27 cellular contexts compared by ENCODE assay signal in the genomic region with DNA sequence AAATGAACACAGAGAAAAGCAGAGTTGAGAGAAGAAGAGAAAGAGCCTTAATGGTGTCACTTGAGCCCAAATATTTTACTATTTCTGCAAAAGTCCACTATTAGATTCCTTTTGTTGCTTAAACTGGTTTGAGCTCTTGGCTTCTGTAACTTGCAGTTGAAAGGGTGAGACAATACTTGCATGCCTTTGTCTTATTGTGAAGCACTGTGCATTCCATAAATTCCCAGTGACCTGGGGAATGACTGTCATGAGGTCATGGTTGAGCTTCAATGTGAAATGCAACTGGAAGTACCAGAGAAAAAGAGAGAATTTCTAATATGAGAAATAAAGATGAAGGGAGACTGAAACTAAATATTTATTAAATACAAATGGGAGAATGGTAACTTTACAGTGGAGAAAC.
"Had no signal": no experiment of that assay in that cellular context is flagged by ENCODE, and none has a peak within 500 bp of the region (broad histone marks: within the 10 kb centered on the region; RNA-seq: fewer than 3 reads in every experiment).

No MANE protein-coding gene starts in this region.

- H3K4me2 ChIP-seq: PC-9 had no signal

- H3K27ac ChIP-seq: PC-9, RWPE1 had no signal

- DNase-seq: activated CD4-positive, alpha-beta T cell treated with anti-CD3 and anti-CD28 coated beads, Interleukin-2, amount 10 ng/mL, durations not matched to agents 24 days and 14 days; activated CD4-positive, alpha-beta T cell treated with anti-CD3 and anti-CD28 coated beads, Interleukin-2, amount 50 U/mL, for 4 hours; activated CD8-positive, alpha-beta T cell treated with anti-CD3 and anti-CD28 coated beads for 36 hours; activated effector memory CD4-positive, alpha-beta T cell treated with anti-CD3 and anti-CD28 coated beads, Interleukin-2, amount 50 U/mL, for 16 hours; activated naive CD4-positive, alpha-beta T cell; activated naive CD4-positive, alpha-beta T cell treated with anti-CD3 and anti-CD28 coated beads, Interleukin-2, amount 50 U/mL, for 16 hours; activated naive CD8-positive, alpha-beta T cell treated with anti-CD3 and anti-CD28 coated beads for 36 hours; activated T-cell treated with anti-CD3 and anti-CD28 coated beads, Interleukin-2, amount 50 U/mL, for 1 hour; activated T-cell treated with anti-CD3 and anti-CD28 coated beads, Interleukin-2, amount 50 U/mL, for 72 hours; amniotic stem cell; aorta; Karpas-422; KBM-7; NCI-H1105; NCI-H1417 treated with DMSO at 0.1 percent for 48 hours; NCI-H187 treated with DMSO at 0.1 percent for 48 hours; NCI-H2081 treated with DMSO at 0.1 percent for 48 hours; NCI-H226; NCI-H446 treated with DMSO at 0.1 percent for 48 hours; NCI-H524 treated with DMSO at 0.1 percent for 48 hours; PC-9; SIG-M5; SW 1271; T-helper 1 cell; T-helper 2 cell; T1000 had no signal

- H2AFZ ChIP-seq: PC-9 had no signal

- H3K4me3 ChIP-seq: PC-9 had no signal
